1 cellular context compared by ENCODE assay signal in genomic region chr2:9373505-9373904, GRCh38.
TF ChIP-seq lines count a peak whose summit lies in the region.

No MANE protein-coding gene starts in this region.

TF ChIP-seq in WTC11, 78 proteins besides CTCF, POLR2A, EP300 and RAD21 (continued from another document):
- TF ChIP-seq HMGXB4 (CRISPR knock-in tag; IDR thresholded peaks at IDR 0.05), result no peak
- no peak for TF ChIP-seq USF1 (CRISPR knock-in tag; IDR thresholded peaks at IDR 0.05)
- no peak for TF ChIP-seq ZBTB21 (CRISPR knock-in tag; IDR thresholded peaks at IDR 0.05; ENCODE audit: borderline replicate concordance)
- TF ChIP-seq NFE2L1 (CRISPR knock-in tag; IDR thresholded peaks at IDR 0.05), result no peak
- no peak for TF ChIP-seq ZNF121 (CRISPR knock-in tag; IDR thresholded peaks at IDR 0.05)
- TF ChIP-seq ATF6 (CRISPR knock-in tag; IDR thresholded peaks at IDR 0.05), result no peak
